In the genomic region with DNA sequence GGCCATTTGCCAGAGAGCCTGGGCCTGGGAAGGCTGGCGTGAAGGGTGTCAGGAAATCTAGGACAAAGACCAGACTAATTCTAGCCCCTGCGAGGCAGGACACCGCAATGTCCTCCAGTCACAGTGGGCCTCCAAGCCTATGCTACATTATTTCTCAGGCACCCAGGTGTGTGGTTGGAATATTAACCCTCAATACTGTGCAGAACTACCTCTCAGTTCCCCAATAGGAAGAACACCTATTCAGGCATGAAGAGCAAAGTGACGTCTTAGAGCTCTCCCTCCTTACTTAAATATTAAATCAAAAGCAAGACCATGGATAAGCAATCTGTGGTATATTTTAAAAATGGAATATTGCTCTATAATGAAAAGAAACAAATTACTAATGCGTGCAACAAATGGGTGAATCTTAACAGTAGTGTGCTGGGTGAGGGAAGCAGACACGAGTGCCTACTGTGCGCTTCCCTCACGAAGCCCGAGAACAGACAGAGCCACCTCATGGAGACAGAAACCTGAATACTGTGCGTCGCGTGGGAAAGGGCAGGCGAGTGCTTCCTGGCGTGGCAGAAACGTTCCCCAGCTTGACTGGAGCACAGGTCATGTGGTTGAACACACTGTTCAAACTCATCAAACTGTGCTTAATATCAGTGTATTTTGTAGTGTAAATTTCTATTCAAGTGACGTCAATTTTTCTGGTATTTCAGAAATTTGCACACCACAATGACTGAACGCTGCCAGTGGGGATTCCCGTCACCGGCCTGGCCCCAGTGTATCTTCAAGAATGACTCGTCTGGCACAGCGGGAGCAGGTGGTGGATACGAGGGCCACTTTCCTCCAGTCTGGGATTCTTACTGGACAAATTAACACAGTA, we compare ENCODE assay signal across 13 cellular contexts. TPM values are rescaled to one million over a fixed set of nuclear protein-coding genes. Genes with fewer than 3 reads are reported as not detected.
DNase-seq lines count a peak whose midpoint lies in the region; ATAC-seq and TF ChIP-seq lines count a peak whose summit lies in the region.
"Had no signal": no experiment of that assay in that cellular context is flagged by ENCODE, and none has a peak within 500 bp of the region (broad histone marks: within the 10 kb centered on the region; RNA-seq: fewer than 3 reads in every experiment).

No MANE protein-coding gene starts in this region.

- peaks cover 0 to 19% (median 0%) of the 10 kb centered on the region in 3 donors for H3K36me3 ChIP-seq in tibial nerve
- H3K36me3 ChIP-seq: neural progenitor cell had no signal

- H3K9me3 ChIP-seq in tibial nerve: no peaks in the 10 kb centered on the region
- H3K9me3 ChIP-seq: Caco-2 had no signal

- no peaks in the 10 kb centered on the region for H3K27me3 ChIP-seq in tibial nerve
- H3K27me3 ChIP-seq: neural progenitor cell had no signal

- peak; percentile 8 for DNase-seq in fibroblast of pulmonary artery (ENCODE audit: low read depth)
- DNase-seq in NCI-H748 (lab: John Stamatoyannopoulos, UW; ENCODE audit: unreplicated experiment): no peak
- DNase-seq in tibial nerve (ENCODE audit: low spot score in 2 of 2): no peak
- DNase-seq in NCI-H2029 treated with DMSO at 0.1 percent for 48 hours (lab: John Stamatoyannopoulos, UW): no peak
- DNase-seq: activated T-cell treated with anti-CD3 and anti-CD28 coated beads, Interleukin-2, amount 50 U/mL, for 1 hour; Caco-2; NCI-H526; stimulated activated naive B cell treated with anti-CD40 and anti-IgM and Interleukin-4, amounts not matched to agents 10 μg/mL and 1 μg/mL and 100 μg/mL, for 72 hours had no signal

- TF ChIP-seq EP300 in tibial nerve (IDR thresholded peaks at IDR 0.05): no peak

- H3K27ac ChIP-seq in tibial nerve: no peak overlapping the region
- H3K27ac ChIP-seq: neural progenitor cell had no signal

- WGBS in tibial nerve, 2 donors: 80 to 83% methylated on average over 22 of the region's 22 CpGs

- ATAC-seq in GM18502 (IDR thresholded peaks at IDR 0.05; ENCODE audit: poor library complexity, unreplicated experiment): peak; percentile 70
- peak; percentile 57 for ATAC-seq in GM21423 (IDR thresholded peaks at IDR 0.05; ENCODE audit: unreplicated experiment)
- ATAC-seq in HG03342 (IDR thresholded peaks at IDR 0.05; ENCODE audit: unreplicated experiment): peak; percentile 69
- no peak for ATAC-seq in HG03521 (IDR thresholded peaks at IDR 0.05; ENCODE audit: unreplicated experiment)

- no peaks in the 10 kb centered on the region for H3K4me1 ChIP-seq in tibial nerve
- H3K4me1 ChIP-seq: Caco-2, neural progenitor cell had no signal

- no peak overlapping the region for H3K4me3 ChIP-seq in fibroblast of pulmonary artery (replicated peaks; ENCODE audit: low read depth, low read length)
- no peak overlapping the region for H3K4me3 ChIP-seq in tibial nerve
- H3K4me3 ChIP-seq: neural progenitor cell had no signal

- TF ChIP-seq CTCF in fibroblast of pulmonary artery (IDR thresholded peaks at IDR 0.05; ENCODE audit: low read length, missing control alignments) (no peak), tibial nerve (IDR thresholded peaks at IDR 0.05) (no peak)

- no peak for TF ChIP-seq POLR2A in tibial nerve (IDR thresholded peaks at IDR 0.05)

RNA-seq across cellular contexts. Expression of gene PTPRN2, which starts 15.5 kb away (rescaled TPM):
- total RNA-seq in tibial nerve: 10 to 100 TPM in 1 of 4 donors, 1 to 10 TPM in 3; 6.6 to 10.7 (median 8.2) TPM
